1 cellular context compared by ENCODE assay signal in genomic region chr19:49595819-49596404, GRCh38.
TF ChIP-seq lines count a peak whose summit lies in the region.

No MANE protein-coding gene starts in this region.

TF ChIP-seq in K562, 482 proteins besides CTCF, POLR2A, EP300 and RAD21:
- no peak for TF ChIP-seq ADNP (tag; IDR thresholded peaks at IDR 0.05)
- TF ChIP-seq RBFOX2 (IDR thresholded peaks at IDR 0.05; ENCODE audit: low read depth, low read length) = peak; percentile 12; the same call in 1 of the 2 replicates
